Comparison of ENCODE assay signal across 24 cellular contexts in genomic region chr3:43014990-43015389, GRCh38. TPM values are rescaled to one million over a fixed set of nuclear protein-coding genes. Genes with fewer than 3 reads are reported as not detected.
"Had no signal": no experiment of that assay in that cellular context is flagged by ENCODE, and none has a peak within 500 bp of the region (broad histone marks: within the 10 kb centered on the region; RNA-seq: fewer than 3 reads in every experiment).

No MANE protein-coding gene starts in this region.

- H3K4me3 ChIP-seq: tibial artery had no signal

- H3K36me3 ChIP-seq: tibial artery had no signal

- H3K27ac ChIP-seq: foreskin keratinocyte, tibial artery had no signal

- ATAC-seq: foreskin keratinocyte, left ventricle myocardium superior, sciatic nerve had no signal

- H3K4me3 Mint-ChIP-seq: activated naive CD4-positive, alpha-beta T cell treated with anti-CD3 and anti-CD28 coated beads, Interleukin-2, amount 10 ng/mL, durations not matched to agents 7 days and 5 days; activated naive CD8-positive, alpha-beta T cell treated with anti-CD3 and anti-CD28 coated beads, Interleukin-2, amount 50 U/mL, for 24 hours; dendritic cell treated with granulocyte-macrophage colony-stimulating factor and Interleukin-4, amounts not matched to agents 40 ng/mL and 50 ng/mL, for 4 days; mesothelial cell of epicardium; nephron; stimulated activated effector memory CD8-positive, alpha-beta T cell treated with anti-CD3 and anti-CD28 coated beads, Interleukin-12 subunit alpha, Interleukin-12 subunit beta, amount 100 ng/mL, for 72 hours; stimulated activated naive CD8-positive, alpha-beta T cell treated with anti-CD3 and anti-CD28 coated beads, Interleukin-15, amount 100 ng/mL, for 72 hours had no signal

- DNase-seq: activated CD4-positive, alpha-beta T cell treated with anti-CD3 and anti-CD28 coated beads for 1 hour; activated CD4-positive, alpha-beta T cell treated with anti-CD3 and anti-CD28 coated beads, Interleukin-2, amount 50 U/mL, for 1 hour; activated effector memory CD4-positive, alpha-beta T cell treated with anti-CD3 and anti-CD28 coated beads, Interleukin-2, amount 50 U/mL, for 16 hours; activated naive CD8-positive, alpha-beta T cell treated with anti-CD3 and anti-CD28 coated beads, Interleukin-2, amount 50 U/mL, for 24 hours; activated T-cell treated with anti-CD3 and anti-CD28 coated beads for 4 hours; caudate nucleus; effector CD4-positive, alpha-beta T cell; foreskin keratinocyte; kidney glomerular epithelial cell; left ventricle myocardium superior; mammary epithelial cell; occipital lobe; small intestine; stimulated activated CD4-positive, alpha-beta T cell treated with anti-CD3 and anti-CD28 coated beads, Interleukin-2, amount 100 ng/mL, for 24 hours; T-helper 1 cell; tibial artery had no signal

- H3K9me3 Mint-ChIP-seq: activated naive CD8-positive, alpha-beta T cell treated with anti-CD3 and anti-CD28 coated beads, Interleukin-2, amount 50 U/mL, for 24 hours; dendritic cell treated with granulocyte-macrophage colony-stimulating factor and Interleukin-4, amounts not matched to agents 40 ng/mL and 50 ng/mL, for 4 days; mesothelial cell of epicardium; nephron; stimulated activated effector memory CD8-positive, alpha-beta T cell treated with anti-CD3 and anti-CD28 coated beads, Interleukin-12 subunit alpha, Interleukin-12 subunit beta, amount 100 ng/mL, for 72 hours had no signal

- H3K36me3 Mint-ChIP-seq: activated naive CD4-positive, alpha-beta T cell treated with anti-CD3 and anti-CD28 coated beads, Interleukin-2, amount 10 ng/mL, durations not matched to agents 7 days and 5 days; mesothelial cell of epicardium; stimulated activated effector memory CD8-positive, alpha-beta T cell treated with anti-CD3 and anti-CD28 coated beads, Interleukin-12 subunit alpha, Interleukin-12 subunit beta, amount 100 ng/mL, for 72 hours had no signal

- H3K4me1 Mint-ChIP-seq: activated naive CD4-positive, alpha-beta T cell treated with anti-CD3 and anti-CD28 coated beads, Interleukin-2, amount 10 ng/mL, durations not matched to agents 7 days and 5 days; stimulated activated effector memory CD8-positive, alpha-beta T cell treated with anti-CD3 and anti-CD28 coated beads, Interleukin-12 subunit alpha, Interleukin-12 subunit beta, amount 100 ng/mL, for 72 hours had no signal

- H3K4me1 ChIP-seq: foreskin keratinocyte had no signal

- H3K27ac Mint-ChIP-seq: activated naive CD4-positive, alpha-beta T cell treated with anti-CD3 and anti-CD28 coated beads, Interleukin-2, amount 10 ng/mL, durations not matched to agents 7 days and 5 days; activated naive CD8-positive, alpha-beta T cell treated with anti-CD3 and anti-CD28 coated beads, Interleukin-2, amount 50 U/mL, for 24 hours; dendritic cell treated with granulocyte-macrophage colony-stimulating factor and Interleukin-4, amounts not matched to agents 40 ng/mL and 50 ng/mL, for 4 days; mesothelial cell of epicardium; nephron; stimulated activated effector memory CD8-positive, alpha-beta T cell treated with anti-CD3 and anti-CD28 coated beads, Interleukin-12 subunit alpha, Interleukin-12 subunit beta, amount 100 ng/mL, for 72 hours; stimulated activated naive CD8-positive, alpha-beta T cell treated with anti-CD3 and anti-CD28 coated beads, Interleukin-15, amount 100 ng/mL, for 72 hours had no signal

- H3K9me3 ChIP-seq: tibial artery had no signal

- H3K27me3 Mint-ChIP-seq: activated naive CD4-positive, alpha-beta T cell treated with anti-CD3 and anti-CD28 coated beads, Interleukin-2, amount 10 ng/mL, durations not matched to agents 7 days and 5 days; activated naive CD8-positive, alpha-beta T cell treated with anti-CD3 and anti-CD28 coated beads, Interleukin-2, amount 50 U/mL, for 24 hours; dendritic cell treated with granulocyte-macrophage colony-stimulating factor and Interleukin-4, amounts not matched to agents 40 ng/mL and 50 ng/mL, for 4 days; stimulated activated naive CD8-positive, alpha-beta T cell treated with anti-CD3 and anti-CD28 coated beads, Interleukin-15, amount 100 ng/mL, for 72 hours had no signal

- H3K27me3 ChIP-seq: foreskin keratinocyte, tibial artery had no signal

RNA-seq across cellular contexts. Expression of gene GASK1A, which starts 35.9 kb away (rescaled TPM):
- total RNA-seq: glomerular endothelial cell had no signal
